Comparison of ENCODE assay signal across 1 cellular context in the genomic region with DNA sequence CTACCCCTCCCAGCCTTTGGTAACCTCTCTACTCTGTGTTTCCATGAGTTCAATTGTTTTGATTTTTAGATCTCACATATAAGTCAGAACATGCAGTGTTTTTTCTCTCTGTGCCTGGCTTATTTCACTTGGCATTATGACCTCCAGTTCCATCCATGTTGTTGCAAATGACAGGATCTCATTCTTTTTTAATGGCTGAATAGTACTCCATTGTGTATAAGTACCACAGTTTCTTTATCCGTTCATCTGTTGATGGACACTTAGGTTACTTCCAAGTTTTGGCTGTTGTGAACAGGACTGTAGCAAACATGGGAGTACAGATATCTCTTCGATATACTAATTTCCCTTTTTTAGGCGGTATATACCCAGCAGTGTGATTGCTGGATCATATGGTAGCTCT.
TF ChIP-seq lines count a peak whose summit lies in the region.

No MANE protein-coding gene starts in this region.

TF ChIP-seq in SK-N-SH, 30 proteins besides CTCF, POLR2A, EP300 and RAD21 (continued from another document):
- TF ChIP-seq, protein P1, sequence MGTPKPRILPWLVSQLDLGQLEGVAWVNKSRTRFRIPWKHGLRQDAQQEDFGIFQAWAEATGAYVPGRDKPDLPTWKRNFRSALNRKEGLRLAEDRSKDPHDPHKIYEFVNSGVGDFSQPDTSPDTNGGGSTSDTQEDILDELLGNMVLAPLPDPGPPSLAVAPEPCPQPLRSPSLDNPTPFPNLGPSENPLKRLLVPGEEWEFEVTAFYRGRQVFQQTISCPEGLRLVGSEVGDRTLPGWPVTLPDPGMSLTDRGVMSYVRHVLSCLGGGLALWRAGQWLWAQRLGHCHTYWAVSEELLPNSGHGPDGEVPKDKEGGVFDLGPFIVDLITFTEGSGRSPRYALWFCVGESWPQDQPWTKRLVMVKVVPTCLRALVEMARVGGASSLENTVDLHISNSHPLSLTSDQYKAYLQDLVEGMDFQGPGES (IDR thresholded peaks at IDR 0.05; ENCODE audit: low read depth, low read length), result no peak
- TF ChIP-seq EZH2phosphoT487 (IDR thresholded peaks at IDR 0.05; ENCODE audit: borderline replicate concordance, low read depth), result no peak
- TF ChIP-seq, protein P2, sequence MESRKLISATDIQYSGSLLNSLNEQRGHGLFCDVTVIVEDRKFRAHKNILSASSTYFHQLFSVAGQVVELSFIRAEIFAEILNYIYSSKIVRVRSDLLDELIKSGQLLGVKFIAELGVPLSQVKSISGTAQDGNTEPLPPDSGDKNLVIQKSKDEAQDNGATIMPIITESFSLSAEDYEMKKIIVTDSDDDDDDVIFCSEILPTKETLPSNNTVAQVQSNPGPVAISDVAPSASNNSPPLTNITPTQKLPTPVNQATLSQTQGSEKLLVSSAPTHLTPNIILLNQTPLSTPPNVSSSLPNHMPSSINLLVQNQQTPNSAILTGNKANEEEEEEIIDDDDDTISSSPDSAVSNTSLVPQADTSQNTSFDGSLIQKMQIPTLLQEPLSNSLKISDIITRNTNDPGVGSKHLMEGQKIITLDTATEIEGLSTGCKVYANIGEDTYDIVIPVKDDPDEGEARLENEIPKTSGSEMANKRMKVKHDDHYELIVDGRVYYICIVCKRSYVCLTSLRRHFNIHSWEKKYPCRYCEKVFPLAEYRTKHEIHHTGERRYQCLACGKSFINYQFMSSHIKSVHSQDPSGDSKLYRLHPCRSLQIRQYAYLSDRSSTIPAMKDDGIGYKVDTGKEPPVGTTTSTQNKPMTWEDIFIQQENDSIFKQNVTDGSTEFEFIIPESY (IDR thresholded peaks at IDR 0.05; ENCODE audit: borderline replicate concordance, low read depth), result no peak
- TF ChIP-seq TAF1 (IDR thresholded peaks at IDR 0.05; ENCODE audit: borderline replicate concordance, low read depth, low read length), result no peak
- no peak for TF ChIP-seq JUND (IDR thresholded peaks at IDR 0.05)
- no peak for TF ChIP-seq MXI1 (IDR thresholded peaks at IDR 0.05; ENCODE audit: low read depth, low read length)
